Comparison of ENCODE assay signal across 20 cellular contexts in the genomic region with DNA sequence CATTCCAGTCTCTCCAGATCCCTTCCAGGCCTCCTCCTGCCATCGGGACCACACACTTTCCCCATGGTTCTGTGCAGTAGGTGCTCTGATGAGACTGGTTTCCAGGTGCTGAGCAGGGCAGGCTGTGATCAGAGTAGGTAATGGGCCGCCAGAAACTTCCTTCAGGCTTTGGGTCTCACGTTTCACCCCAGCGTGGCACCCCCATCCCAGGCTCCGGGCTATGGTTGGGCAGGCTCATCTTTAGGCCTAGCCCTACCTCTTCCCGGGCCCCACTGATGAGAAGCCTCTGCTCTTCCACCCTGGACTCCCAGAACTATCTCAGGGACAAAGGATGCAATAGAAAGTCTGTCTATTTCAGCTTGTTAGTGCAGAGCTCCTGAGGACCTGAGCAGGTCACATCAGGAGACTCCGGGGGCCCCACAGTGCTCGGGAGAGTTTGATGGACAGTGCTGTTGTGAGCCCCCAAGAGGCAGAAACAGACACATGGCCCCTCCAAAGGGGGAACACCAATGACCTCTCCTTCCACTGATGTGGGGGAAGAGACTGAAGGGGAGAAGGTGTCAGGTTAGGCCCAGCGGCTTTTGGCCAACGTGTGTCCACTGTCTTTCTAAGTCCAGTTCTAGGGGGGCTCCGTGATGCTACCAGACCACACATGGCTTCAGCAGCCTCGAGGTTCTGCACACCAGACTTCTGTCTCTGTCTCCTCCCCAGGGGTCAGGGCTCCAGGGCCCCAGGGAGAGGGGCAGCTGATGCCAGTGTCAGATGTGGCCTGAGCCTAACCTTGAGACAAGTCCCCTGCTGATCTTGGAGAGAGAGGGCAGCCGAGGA. TPM values are rescaled to one million over a fixed set of nuclear protein-coding genes. Genes with fewer than 3 reads are reported as not detected.
DNase-seq lines count a peak whose midpoint lies in the region; ATAC-seq, FAIRE-seq and TF ChIP-seq lines count a peak whose summit lies in the region.
"Had no signal": no experiment of that assay in that cellular context is flagged by ENCODE, and none has a peak within 500 bp of the region (broad histone marks: within the 10 kb centered on the region; RNA-seq: fewer than 3 reads in every experiment).

No MANE protein-coding gene starts in this region.

- H3K9me3 ChIP-seq in right lobe of liver = no peaks in the 10 kb centered on the region
- H3K9me3 ChIP-seq in HepG2 (ENCODE audit: low read length) = no peaks in the 10 kb centered on the region
- H3K9me3 ChIP-seq in esophagus muscularis mucosa = no peaks in the 10 kb centered on the region
- H3K9me3 ChIP-seq in ovary = no peaks in the 10 kb centered on the region
- no peaks in the 10 kb centered on the region for H3K9me3 ChIP-seq in T-helper 17 cell (ENCODE audit: control insufficient read depth, low read length, poor library complexity, severe bottlenecking)
- H3K9me3 ChIP-seq: left ventricle myocardium inferior, mucosa of descending colon had no signal

- H3K27ac Mint-ChIP-seq in T-helper 17 cell = no peak overlapping the region
- H3K27ac Mint-ChIP-seq: brain; CD4-positive, CD25-positive, alpha-beta regulatory T cell had no signal

- no peaks in the 10 kb centered on the region for H3K79me2 ChIP-seq in HepG2 (ENCODE audit: insufficient read depth, low read length)

- no peak overlapping the region for H3K27ac ChIP-seq in right lobe of liver
- no peak overlapping the region for H3K27ac ChIP-seq in HepG2 (ENCODE audit: extremely low read length, insufficient read depth, low read length)
- no peak overlapping the region for H3K27ac ChIP-seq in esophagus muscularis mucosa (replicated peaks in 1 of 4)
- no peak overlapping the region for H3K27ac ChIP-seq in ovary
- H3K27ac ChIP-seq: left ventricle myocardium inferior, RWPE1 had no signal

- H3K4me3 Mint-ChIP-seq in T-helper 17 cell = no peak overlapping the region
- H3K4me3 Mint-ChIP-seq: brain; CD4-positive, CD25-positive, alpha-beta regulatory T cell had no signal

- no peak overlapping the region for H3K9ac ChIP-seq in HepG2 (ENCODE audit: insufficient read depth, low read depth, low read length)

- BruUV-seq in HepG2 (replicated peaks; lab: Mats Ljungman, UMichigan) = no TSS peak

- H3K4me2 ChIP-seq in HepG2 (ENCODE audit: low read depth, low read length) = no peak overlapping the region

- no peaks in the 10 kb centered on the region for H3K4me1 Mint-ChIP-seq in T-helper 17 cell
- H3K4me1 Mint-ChIP-seq: CD4-positive, CD25-positive, alpha-beta regulatory T cell had no signal

- TF ChIP-seq CTCF in right lobe of liver (IDR thresholded peaks at IDR 0.05) (no peak), HepG2 (CRISPR knock-in tag; IDR thresholded peaks at IDR 0.05) (no peak), esophagus muscularis mucosa (IDR thresholded peaks at IDR 0.05) (no peak), ovary (IDR thresholded peaks at IDR 0.05) (no peak)

- H4K20me1 ChIP-seq in HepG2 (ENCODE audit: insufficient read depth, low read length) = no peaks in the 10 kb centered on the region

- H3K4me3 ChIP-seq in right lobe of liver (no peak overlapping the region), HepG2 (replicated peaks in 1 of 3; ENCODE audit: insufficient read depth in 1 of 3, low read depth in 2 of 3, low read length in 3 of 3) (no peak overlapping the region), esophagus muscularis mucosa (no peak overlapping the region), ovary (no peak overlapping the region)
- H3K4me3 ChIP-seq: left ventricle myocardium inferior, mucosa of descending colon had no signal

- TF ChIP-seq POLR2A in right lobe of liver (IDR thresholded peaks at IDR 0.05) = no peak
- TF ChIP-seq POLR2A in HepG2 (IDR thresholded peaks at IDR 0.05; ENCODE audit: insufficient read depth in 1 of 2, low read depth in 2 of 2, low read length in 2 of 2) = no peak
- no peak for TF ChIP-seq POLR2A in esophagus muscularis mucosa (IDR thresholded peaks at IDR 0.05; ENCODE audit: low read depth)
- TF ChIP-seq POLR2A in ovary (IDR thresholded peaks at IDR 0.05) = no peak

- no peak for TF ChIP-seq EP300 in HepG2 (IDR thresholded peaks at IDR 0.05; ENCODE audit: low read depth in 2 of 2, low read length in 2 of 2)
- TF ChIP-seq EP300 in HepG2 (CRISPR knock-in tag; IDR thresholded peaks at IDR 0.05; ENCODE audit: borderline replicate concordance) = no peak
- TF ChIP-seq EP300 in esophagus muscularis mucosa (IDR thresholded peaks at IDR 0.05) = no peak
- no peak for TF ChIP-seq EP300 in ovary (IDR thresholded peaks at IDR 0.05)

- DNase-seq in right lobe of liver = peak in 2 of 3 donors; percentile 9 to 40
- no peak for DNase-seq in HepG2 (ENCODE audit: low spot score)
- peak; percentile 72 for DNase-seq in esophagus muscularis mucosa (ENCODE audit: extremely low spot score)
- DNase-seq in ovary = peak in 3 of 5 donors; percentile 6 to 18 (median 6)
- no peak for DNase-seq in T-helper 17 cell
- no peak for DNase-seq in kidney tubule cell (ENCODE audit: low spot score)
- DNase-seq in dedifferentiated amniotic fluid mesenchymal stem cell (ENCODE audit: extremely low spot score) = no peak
- DNase-seq: activated gamma-delta T cell; CD4-positive, CD25-positive, alpha-beta regulatory T cell; left ventricle myocardium inferior; NCI-H1048; NCI-H187; NCI-H69; retina; T1000 had no signal

- H3K27me3 ChIP-seq in right lobe of liver (no peaks in the 10 kb centered on the region), HepG2 (ENCODE audit: control insufficient read depth in 1 of 2, insufficient read depth in 2 of 2, low read length in 2 of 2) (peaks cover 13 to 39% of the 10 kb centered on the region in 2 experiments; a peak in 2 of 5 replicates), esophagus muscularis mucosa (no peaks in the 10 kb centered on the region), ovary (no peaks in the 10 kb centered on the region)

- H3K36me3 ChIP-seq in right lobe of liver (no peaks in the 10 kb centered on the region), HepG2 (replicated peaks in 1 of 2; ENCODE audit: control insufficient read depth in 1 of 2, insufficient read depth in 2 of 2, low read length in 2 of 2) (no peaks in the 10 kb centered on the region), esophagus muscularis mucosa (no peaks in the 10 kb centered on the region), ovary (no peaks in the 10 kb centered on the region)
- H3K36me3 ChIP-seq: left ventricle myocardium inferior had no signal

- no peak overlapping the region for H2AFZ ChIP-seq in HepG2 (ENCODE audit: low read length)

- no peak for TF ChIP-seq RAD21 in HepG2 (CRISPR knock-in tag; IDR thresholded peaks at IDR 0.05)

- H3K36me3 Mint-ChIP-seq in T-helper 17 cell (ENCODE audit: low read depth) = no peaks in the 10 kb centered on the region
- H3K36me3 Mint-ChIP-seq: brain; CD4-positive, CD25-positive, alpha-beta regulatory T cell had no signal

- POLR2A ChIA-PET in HepG2 (lab: Yijun Ruan, JAX) = no interaction called here

- FAIRE-seq in HepG2 (lab: Jason Lieb, UNC) = no peak
- FAIRE-seq: colon had no signal

- CTCF ChIA-PET in HepG2 (lab: Yijun Ruan, JAX; ENCODE audit: low intra/inter-chr PET ratio, low total read pairs) = no interaction called here

- in situ Hi-C loops in HepG2 (cut with HindIII; ENCODE audit: extremely low pct_ligation_motif_present, low pct_unique_long_range_greater_than_20kb) = no loop called here

- WGBS in right lobe of liver (ENCODE audit: insufficient coverage, low coverage, low lambda C conversion rate, missing lambda C conversion rate) = 81% methylated on average over 8 of the region's 13 CpGs
- 12% methylated on average over 11 of the region's 13 CpGs for WGBS in HepG2 (ENCODE audit: low lambda C conversion rate)
- 81% methylated on average over 7 of the region's 13 CpGs for WGBS in esophagus muscularis mucosa
- WGBS in ovary, 3 donors = 85 to 86% (median 85%) methylated on average over 13 of the region's 13 CpGs

- H3K4me1 ChIP-seq in right lobe of liver (peaks cover 0 to 8% (median 0%) of the 10 kb centered on the region in 4 donors), HepG2 (ENCODE audit: insufficient read depth, low read length) (no peaks in the 10 kb centered on the region), esophagus muscularis mucosa (peaks cover 0 to 9% (median 2%) of the 10 kb centered on the region in 4 donors), ovary (ENCODE audit: insufficient read depth) (no peaks in the 10 kb centered on the region)
- H3K4me1 ChIP-seq: left ventricle myocardium inferior had no signal

- intact Hi-C loops in right lobe of liver (cut with DNase I) (no loop called here), HepG2 (cut with micrococcal nuclease; ENCODE audit: unreplicated experiment) (no loop called here), esophagus muscularis mucosa (cut with DNase I) (no loop called here), ovary (cut with DNase I) (no loop called here)

- H3K27me3 Mint-ChIP-seq in T-helper 17 cell = peaks cover 13% of the 10 kb centered on the region
- H3K27me3 Mint-ChIP-seq: brain; CD4-positive, CD25-positive, alpha-beta regulatory T cell had no signal

- no peak for ATAC-seq in right lobe of liver
- ATAC-seq in HepG2 = no peak
- ATAC-seq in T-helper 17 cell = no peak
- ATAC-seq: mucosa of descending colon had no signal

RNA-seq across cellular contexts. Expression of gene PROM2, which starts 5.8 kb away (rescaled TPM):
- total RNA-seq in right lobe of liver (under 1 TPM; 0.06 to 0.64 (median 0.43) TPM), HepG2 (2016; rRNA removed; fragmentation: Illumina TruSeq; extraction: Trizol) (not detected in 2 replicates), esophagus muscularis mucosa (1 to 10 TPM in 3 of 4 donors, under 1 TPM in 1; 0.50 to 3.2 (median 2.1) TPM), ovary (1 to 10 TPM in 6 of 7 donors, under 1 TPM in 1; 0.99 to 5.1 (median 3.8) TPM), T-helper 17 cell (under 1 TPM in 1 of 2 donors, not detected in 1; 0.77 TPM)
- not detected in 2 replicates for total RNA-seq in HepG2 (2016; cell fraction: cytosol; rRNA removed; fragmentation: Illumina TruSeq; extraction: Trizol; ENCODE audit: low read depth)
- not detected in 2 replicates for total RNA-seq in HepG2 (2016; cell fraction: insoluble cytoplasmic fraction; rRNA removed; fragmentation: Illumina TruSeq; extraction: Trizol)
- total RNA-seq in HepG2 (2016; cell fraction: membrane; rRNA removed; fragmentation: Illumina TruSeq; extraction: Trizol) = not detected in 2 replicates
- total RNA-seq in HepG2 (2016; cell fraction: nucleus; rRNA removed; fragmentation: Illumina TruSeq; extraction: Trizol) = not detected in 2 replicates
- polyA plus RNA-seq in HepG2 (2011; rRNA removed) (not detected in 2 replicates), ovary (under 1 TPM; 0.37 to 0.53 TPM)
- polyA plus RNA-seq in HepG2 (2011; cell fraction: cytosol; rRNA removed) = not detected in 2 replicates
- polyA plus RNA-seq in HepG2 (2011; cell fraction: nucleus; rRNA removed) = 0.13 TPM in 1 of 2 replicates, not detected in the other
- not detected in 2 replicates for polyA plus RNA-seq in HepG2 (2012)
- polyA plus RNA-seq in HepG2 (2016; cell fraction: cytosol; fragmentation: Illumina TruSeq; extraction: Trizol; ENCODE audit: low read depth) = not detected in 2 replicates
- polyA plus RNA-seq in HepG2 (2016; cell fraction: insoluble cytoplasmic fraction; fragmentation: Illumina TruSeq; extraction: Trizol; ENCODE audit: low read depth) = not detected in 2 replicates
- not detected in 2 replicates for polyA plus RNA-seq in HepG2 (2016; cell fraction: membrane; fragmentation: Illumina TruSeq; extraction: Trizol; ENCODE audit: low read depth)
- not detected in 2 replicates for polyA plus RNA-seq in HepG2 (2016; cell fraction: nucleus; fragmentation: Illumina TruSeq; extraction: Trizol; ENCODE audit: insufficient read depth, low read depth)
- polyA minus RNA-seq in HepG2 (2011; rRNA and poly(A)+ RNA removed; ENCODE audit: low replicate concordance) = 0.87 TPM in 1 of 2 replicates, not detected in the other
- polyA minus RNA-seq in HepG2 (2011; cell fraction: cytosol; rRNA and poly(A)+ RNA removed) = not detected in 2 replicates
- not detected in 2 replicates for polyA minus RNA-seq in HepG2 (2011; cell fraction: nucleus; rRNA and poly(A)+ RNA removed)
- polyA plus RNA-seq: CD4-positive, CD25-positive, alpha-beta regulatory T cell had no signal

RNA-seq across cellular contexts. Expression of gene KCNIP3, which starts 28.7 kb away (rescaled TPM):
- total RNA-seq in right lobe of liver (1 to 10 TPM in 4 of 6 experiments, under 1 TPM in 2; 0.46 to 3.3 (median 1.2) TPM), HepG2 (2016; rRNA removed; fragmentation: Illumina TruSeq; extraction: Trizol) (not detected in 2 replicates), esophagus muscularis mucosa (10 to 100 TPM; 15.8 to 29.9 (median 23.0) TPM), ovary (10 to 100 TPM in 5 of 7 donors, 1 to 10 TPM in 2; 7.4 to 26.0 (median 16.5) TPM), T-helper 17 cell (not detected)
- not detected in 2 replicates for total RNA-seq in HepG2 (2016; cell fraction: cytosol; rRNA removed; fragmentation: Illumina TruSeq; extraction: Trizol; ENCODE audit: low read depth)
- total RNA-seq in HepG2 (2016; cell fraction: insoluble cytoplasmic fraction; rRNA removed; fragmentation: Illumina TruSeq; extraction: Trizol) = not detected in 2 replicates
- total RNA-seq in HepG2 (2016; cell fraction: membrane; rRNA removed; fragmentation: Illumina TruSeq; extraction: Trizol) = 0.15 TPM in 1 of 2 replicates, not detected in the other
- not detected in 2 replicates for total RNA-seq in HepG2 (2016; cell fraction: nucleus; rRNA removed; fragmentation: Illumina TruSeq; extraction: Trizol)
- polyA plus RNA-seq in HepG2 (2011; rRNA removed) (not detected in 2 replicates), ovary (1 to 10 TPM; 2.2 to 9.7 TPM)
- polyA plus RNA-seq in HepG2 (2011; cell fraction: cytosol; rRNA removed) = not detected in 2 replicates
- not detected in 2 replicates for polyA plus RNA-seq in HepG2 (2011; cell fraction: nucleus; rRNA removed)
- polyA plus RNA-seq in HepG2 (2012) = not detected in 2 replicates
- polyA plus RNA-seq in HepG2 (2016; cell fraction: cytosol; fragmentation: Illumina TruSeq; extraction: Trizol; ENCODE audit: low read depth) = not detected in 2 replicates
- not detected in 2 replicates for polyA plus RNA-seq in HepG2 (2016; cell fraction: insoluble cytoplasmic fraction; fragmentation: Illumina TruSeq; extraction: Trizol; ENCODE audit: low read depth)
- polyA plus RNA-seq in HepG2 (2016; cell fraction: membrane; fragmentation: Illumina TruSeq; extraction: Trizol; ENCODE audit: low read depth) = not detected in 2 replicates
- not detected in 2 replicates for polyA plus RNA-seq in HepG2 (2016; cell fraction: nucleus; fragmentation: Illumina TruSeq; extraction: Trizol; ENCODE audit: insufficient read depth, low read depth)
- polyA minus RNA-seq in HepG2 (2011; rRNA and poly(A)+ RNA removed; ENCODE audit: low replicate concordance) = 0.07 TPM in 1 of 2 replicates, not detected in the other
- not detected in 2 replicates for polyA minus RNA-seq in HepG2 (2011; cell fraction: cytosol; rRNA and poly(A)+ RNA removed)
- polyA minus RNA-seq in HepG2 (2011; cell fraction: nucleus; rRNA and poly(A)+ RNA removed) = not detected in 2 replicates
- total RNA-seq: activated CD8-positive, alpha-beta memory T cell treated with anti-CD3 and anti-CD28 coated beads for 36 hours; CD4-positive, CD25-positive, alpha-beta regulatory T cell had no signal
- polyA plus RNA-seq: CD4-positive, CD25-positive, alpha-beta regulatory T cell had no signal

Comparison
In these comparisons a context has a peak if more than half of its experiments do, and no peak if none do; other contexts are left out.
1. DNase-seq: peak in right lobe of liver (2 of 3), esophagus muscularis mucosa (single experiment) and ovary (3 of 5); none in HepG2 (single experiment), T-helper 17 cell (0 of 3), kidney tubule cell (single experiment) and dedifferentiated amniotic fluid mesenchymal stem cell (single experiment).